Comparison of ENCODE assay signal across 14 cellular contexts in the genomic region with DNA sequence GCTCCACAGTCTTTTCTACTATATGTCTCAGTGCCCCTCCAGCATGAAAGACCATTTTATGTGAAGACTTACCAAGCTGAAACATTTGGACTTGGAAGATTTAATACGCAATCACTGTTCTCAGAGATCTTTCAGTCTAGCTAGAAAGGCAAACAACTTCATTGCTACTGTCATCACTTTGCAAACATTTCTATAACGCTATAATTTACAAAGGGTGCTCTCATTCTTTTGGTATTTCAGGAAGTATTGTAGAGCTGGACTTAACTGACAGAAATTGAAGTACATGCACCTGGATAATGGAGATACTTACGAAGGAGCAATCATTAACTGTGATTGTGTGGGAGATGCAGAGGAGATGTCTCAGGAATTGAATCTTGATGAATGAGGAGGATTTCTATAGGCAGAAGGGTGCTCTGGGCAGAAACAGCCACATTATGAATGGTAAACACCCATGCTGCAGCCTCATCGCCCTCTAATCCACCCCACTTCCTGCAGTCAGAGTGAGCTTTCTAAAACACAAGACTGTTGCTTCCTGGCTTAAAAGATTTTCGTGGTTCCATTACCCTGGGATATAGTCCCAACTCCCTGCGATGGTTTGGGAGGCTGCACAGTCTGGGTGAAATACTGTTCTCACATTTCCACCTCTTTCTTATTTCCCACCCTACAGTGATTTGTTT.
DNase-seq lines count a peak whose midpoint lies in the region; ATAC-seq, FAIRE-seq and TF ChIP-seq lines count a peak whose summit lies in the region.
"Had no signal": no experiment of that assay in that cellular context is flagged by ENCODE, and none has a peak within 500 bp of the region (broad histone marks: within the 10 kb centered on the region; RNA-seq: fewer than 3 reads in every experiment).

No MANE protein-coding gene starts in this region.

- H3K4me3 Mint-ChIP-seq in activated CD4-positive, alpha-beta memory T cell treated with anti-CD3 and anti-CD28 coated beads, Interleukin-2, amount 10 ng/mL, durations not matched to agents 7 days and 5 days = no peak overlapping the region
- H3K4me3 Mint-ChIP-seq: CD4-positive, alpha-beta memory T cell; IgD-negative memory B cell; T-cell had no signal

- H3K4me1 Mint-ChIP-seq in activated CD4-positive, alpha-beta memory T cell treated with anti-CD3 and anti-CD28 coated beads, Interleukin-2, amount 10 ng/mL, durations not matched to agents 7 days and 5 days = no peaks in the 10 kb centered on the region
- H3K4me1 Mint-ChIP-seq: CD4-positive, alpha-beta memory T cell; IgD-negative memory B cell; T-cell had no signal

- CTCF ChIA-PET in Panc1 (lab: Charles Lee) = no interaction called here
- CTCF ChIA-PET in activated CD4-positive, alpha-beta memory T cell treated with anti-CD3 and anti-CD28 coated beads, Interleukin-2, amount 10 ng/mL, durations not matched to agents 7 days and 5 days (lab: Charles Lee) = no interaction called here

- H3K27ac Mint-ChIP-seq in activated CD4-positive, alpha-beta memory T cell treated with anti-CD3 and anti-CD28 coated beads, Interleukin-2, amount 10 ng/mL, durations not matched to agents 7 days and 5 days = no peak overlapping the region
- H3K27ac Mint-ChIP-seq: CD4-positive, alpha-beta memory T cell; IgD-negative memory B cell; T-cell had no signal

- no peaks in the 10 kb centered on the region for H3K27me3 ChIP-seq in Panc1 (ENCODE audit: control insufficient read depth, insufficient read depth, low read length)
- H3K27me3 ChIP-seq in hepatocyte = no peaks in the 10 kb centered on the region
- no peaks in the 10 kb centered on the region for H3K27me3 ChIP-seq in suprapubic skin
- H3K27me3 ChIP-seq: SJSA1 had no signal

- H3K4me1 ChIP-seq in Panc1 (ENCODE audit: control insufficient read depth, insufficient read depth, low read length) = no peaks in the 10 kb centered on the region
- H3K4me1 ChIP-seq in hepatocyte (ENCODE audit: insufficient read depth) = peaks cover 4% of the 10 kb centered on the region
- H3K4me1 ChIP-seq in suprapubic skin = no peaks in the 10 kb centered on the region
- H3K4me1 ChIP-seq: HAP-1 had no signal

- H3K27ac ChIP-seq in Panc1 (ENCODE audit: low read length) (no peak overlapping the region), hepatocyte (peak overlapping the region; percentile 14), suprapubic skin (no peak overlapping the region)
- H3K27ac ChIP-seq: SJSA1 had no signal

- no peaks in the 10 kb centered on the region for H3K9me3 Mint-ChIP-seq in activated CD4-positive, alpha-beta memory T cell treated with anti-CD3 and anti-CD28 coated beads, Interleukin-2, amount 10 ng/mL, durations not matched to agents 7 days and 5 days

- H3K9me2 ChIP-seq in hepatocyte (replicated peaks; ENCODE audit: insufficient read depth) = no peaks in the 10 kb centered on the region

- H3K36me3 Mint-ChIP-seq in activated CD4-positive, alpha-beta memory T cell treated with anti-CD3 and anti-CD28 coated beads, Interleukin-2, amount 10 ng/mL, durations not matched to agents 7 days and 5 days (ENCODE audit: low read depth) = no peaks in the 10 kb centered on the region
- H3K36me3 Mint-ChIP-seq: CD4-positive, alpha-beta memory T cell; IgD-negative memory B cell; T-cell had no signal

- ATAC-seq in Panc1 = peak; percentile 26; the same call in 1 of the 2 replicates
- no peak for ATAC-seq in GM21526 (IDR thresholded peaks at IDR 0.05; ENCODE audit: low FRiP score, unreplicated experiment)
- ATAC-seq: T-cell had no signal

- BruUV-seq in Panc1 (replicated peaks; lab: Mats Ljungman, UMichigan) = no TSS peak

- intact Hi-C loops in Panc1 (cut with micrococcal nuclease; ENCODE audit: unreplicated experiment) = no loop called here

- POLR2A ChIA-PET in Panc1 (lab: Charles Lee) = no interaction called here
- POLR2A ChIA-PET in activated CD4-positive, alpha-beta memory T cell treated with anti-CD3 and anti-CD28 coated beads, Interleukin-2, amount 10 ng/mL, durations not matched to agents 7 days and 5 days (lab: Charles Lee) = no interaction called here

- H3K4me2 ChIP-seq in hepatocyte = no peak overlapping the region

- peaks cover 3% of the 10 kb centered on the region for H3K27me3 Mint-ChIP-seq in activated CD4-positive, alpha-beta memory T cell treated with anti-CD3 and anti-CD28 coated beads, Interleukin-2, amount 10 ng/mL, durations not matched to agents 7 days and 5 days
- H3K27me3 Mint-ChIP-seq: IgD-negative memory B cell had no signal

- H2AFZ ChIP-seq in hepatocyte = no peak overlapping the region

- H4K20me1 ChIP-seq in hepatocyte (ENCODE audit: insufficient read depth, poor library complexity, severe bottlenecking) = no peaks in the 10 kb centered on the region

- H3K36me3 ChIP-seq in Panc1 (ENCODE audit: control insufficient read depth, insufficient read depth, low read length) = no peaks in the 10 kb centered on the region
- no peaks in the 10 kb centered on the region for H3K36me3 ChIP-seq in hepatocyte (replicated peaks; ENCODE audit: insufficient read depth, low read depth)
- no peaks in the 10 kb centered on the region for H3K36me3 ChIP-seq in suprapubic skin
- H3K36me3 ChIP-seq: HAP-1, SJSA1 had no signal

- 66% methylated on average over 6 of the region's 6 CpGs for WGBS in hepatocyte (ENCODE audit: low lambda C conversion rate, missing lambda C conversion rate)
- WGBS in suprapubic skin = 77% methylated on average over 6 of the region's 6 CpGs

- H3K79me2 ChIP-seq in hepatocyte = no peaks in the 10 kb centered on the region

- DNase-seq in A172 (ENCODE audit: low spot score) = peak; percentile 34
- DNase-seq in H54 (ENCODE audit: insufficient read length, low spot score) = no peak
- no peak for DNase-seq in Panc1 (ENCODE audit: low read depth, low spot score)
- no peak for DNase-seq in hepatocyte (ENCODE audit: low spot score)
- no peak for DNase-seq in AG08396 (ENCODE audit: low spot score)
- no peak for DNase-seq in activated CD4-positive, alpha-beta memory T cell treated with anti-CD3 and anti-CD28 coated beads, Interleukin-2, amount 10 ng/mL, durations not matched to agents 7 days and 5 days
- DNase-seq in suprapubic skin (ENCODE audit: low spot score in 2 of 2) = no peak
- DNase-seq: CD4-positive, alpha-beta memory T cell; NCI-H146; T-cell had no signal

- TF ChIP-seq POLR2A in H54 (IDR thresholded peaks at IDR 0.05; ENCODE audit: low read depth, low read length) (no peak), suprapubic skin (IDR thresholded peaks at IDR 0.05) (no peak)

- H3K4me3 ChIP-seq in Panc1 (ENCODE audit: low read depth in 2 of 2, low read length in 2 of 2) = no peak overlapping the region
- H3K4me3 ChIP-seq in hepatocyte = no peak overlapping the region
- H3K4me3 ChIP-seq in suprapubic skin = no peak overlapping the region
- H3K4me3 ChIP-seq: HAP-1, SJSA1 had no signal

- no peaks in the 10 kb centered on the region for H3K9me3 ChIP-seq in Panc1 (ENCODE audit: control insufficient read depth, insufficient read depth, low read depth, low read length)
- no peaks in the 10 kb centered on the region for H3K9me3 ChIP-seq in hepatocyte (ENCODE audit: low read depth)
- H3K9me3 ChIP-seq in suprapubic skin = no peaks in the 10 kb centered on the region
- H3K9me3 ChIP-seq: HAP-1, SJSA1 had no signal

- TF ChIP-seq CTCF in Panc1 (IDR thresholded peaks at IDR 0.05) (no peak), hepatocyte (IDR thresholded peaks at IDR 0.05; ENCODE audit: poor library complexity) (no peak), suprapubic skin (IDR thresholded peaks at IDR 0.05) (no peak)

- in situ Hi-C loops in Panc1 (cut with HindIII; ENCODE audit: low pct_unique_long_range_greater_than_20kb, low sequenced_read_pairs) = no loop called here

- peak; percentile 27 for FAIRE-seq in H54 (lab: Jason Lieb, UNC)

- no peak for TF ChIP-seq EP300 in suprapubic skin (IDR thresholded peaks at IDR 0.05)
